ENCODE assay signal across 7 cellular contexts in the genomic region with DNA sequence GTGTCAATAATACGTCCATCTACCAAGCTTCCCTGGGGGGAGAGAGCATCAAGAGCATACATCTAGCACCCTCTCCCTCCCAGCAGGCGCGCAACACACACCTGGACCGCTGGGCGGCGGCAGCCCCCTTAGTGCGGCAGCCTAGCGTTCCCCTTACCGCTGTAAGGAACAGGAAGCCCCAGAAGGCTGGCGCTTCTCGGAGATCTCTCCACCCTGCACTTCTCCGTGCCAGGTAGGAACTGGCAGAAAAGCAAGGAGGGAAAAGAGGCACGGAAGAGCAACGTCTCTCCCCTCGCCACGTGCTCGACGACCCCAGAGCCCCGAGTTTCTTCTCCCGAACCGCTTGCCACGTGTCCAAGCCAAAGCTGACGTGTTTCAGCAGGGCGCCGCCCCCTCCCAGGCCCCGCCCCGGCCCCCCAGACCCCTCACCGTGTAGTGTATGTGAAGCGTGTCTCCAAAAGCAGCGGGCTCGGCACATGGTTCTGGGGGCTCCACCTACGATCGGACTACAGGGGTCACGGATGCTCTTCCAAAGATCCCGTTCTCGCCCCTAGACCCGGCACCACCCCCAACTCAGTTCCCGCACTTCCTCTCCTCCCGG. TPM values are rescaled to one million over a fixed set of nuclear protein-coding genes. Genes with fewer than 3 reads are reported as not detected.
DNase-seq lines count a peak whose midpoint lies in the region; ATAC-seq and FAIRE-seq lines count a peak whose summit lies in the region.

No MANE protein-coding gene starts in this region.

- ATAC-seq in GM18502 (IDR thresholded peaks at IDR 0.05; ENCODE audit: poor library complexity, unreplicated experiment) (peak; percentile 81), HG02759 (IDR thresholded peaks at IDR 0.05; ENCODE audit: unreplicated experiment) (peak; percentile 86), aorta (ENCODE audit: low FRiP score) (peak; percentile 74)
- ATAC-seq in activated T-cell treated with anti-CD3 and anti-CD28 coated beads, Interleukin-2, amount 50 U/mL, for 4 hours, result peak; percentile 73 to 76

- H3K27me3 Mint-ChIP-seq in activated T-cell treated with anti-CD3 and anti-CD28 coated beads, Interleukin-2, amount 50 U/mL, for 4 hours (ENCODE audit: low read depth), result no peaks in the 10 kb centered on the region

- no peaks in the 10 kb centered on the region for H3K9me3 ChIP-seq in aorta (ENCODE audit: control insufficient read depth, low read length)

- peaks cover 51% of the 10 kb centered on the region for H3K4me1 Mint-ChIP-seq in activated T-cell treated with anti-CD3 and anti-CD28 coated beads, Interleukin-2, amount 50 U/mL, for 4 hours (ENCODE audit: low read depth)

- no peaks in the 10 kb centered on the region for H3K27me3 ChIP-seq in rectal smooth muscle tissue (ENCODE audit: control insufficient read depth, insufficient read depth, low read length)
- H3K27me3 ChIP-seq in aorta (ENCODE audit: control insufficient read depth in 1 of 2, insufficient read depth in 2 of 2, low read length in 1 of 2), result no peaks in the 10 kb centered on the region

- 1% methylated on average over 39 of the region's 39 CpGs for WGBS in aorta, 2 donors

- H3K27ac ChIP-seq in rectal smooth muscle tissue (ENCODE audit: low read depth, low read length) (no peak overlapping the region), aorta (ENCODE audit: low read depth in 1 of 2, low read length in 2 of 2) (no peak overlapping the region)

- intact Hi-C loops in aorta (cut with DNase I), result no loop called here

- H3K4me3 ChIP-seq in rectal smooth muscle tissue (ENCODE audit: low read length) (peak overlapping the region; percentile 96), aorta (ENCODE audit: low read length in 2 of 2) (peak overlapping the region; percentile 54 to 69)

- peak; percentile 55 for DNase-seq in NCI-H2171 (lab: John Stamatoyannopoulos, UW)
- peak; percentile 79 for DNase-seq in activated T-cell treated with anti-CD3 and anti-CD28 coated beads, Interleukin-2, amount 50 U/mL, for 4 hours
- DNase-seq in frontal cortex (ENCODE audit: low spot score in 2 of 2), result peak; percentile 40 to 52
- peak; percentile 54 to 83 for DNase-seq in aorta

- H3K9me3 Mint-ChIP-seq in activated T-cell treated with anti-CD3 and anti-CD28 coated beads, Interleukin-2, amount 50 U/mL, for 4 hours, result no peaks in the 10 kb centered on the region

- H3K36me3 ChIP-seq in rectal smooth muscle tissue (ENCODE audit: control insufficient read depth, insufficient read depth, low read length) (peaks cover 5% of the 10 kb centered on the region), aorta (ENCODE audit: control insufficient read depth in 1 of 2, insufficient read depth in 2 of 2, low read length in 1 of 2) (no peaks in the 10 kb centered on the region)

- H3K36me3 Mint-ChIP-seq in activated T-cell treated with anti-CD3 and anti-CD28 coated beads, Interleukin-2, amount 50 U/mL, for 4 hours (ENCODE audit: insufficient read depth), result peaks cover 43% of the 10 kb centered on the region

- H3K4me3 Mint-ChIP-seq in activated T-cell treated with anti-CD3 and anti-CD28 coated beads, Interleukin-2, amount 50 U/mL, for 4 hours, result peak overlapping the region; percentile 93

- FAIRE-seq in frontal cortex (lab: Jason Lieb, UNC), result no peak

- H3K4me1 ChIP-seq in rectal smooth muscle tissue (ENCODE audit: control insufficient read depth, insufficient read depth, low read length), result peaks cover 4% of the 10 kb centered on the region
- no peaks in the 10 kb centered on the region for H3K4me1 ChIP-seq in aorta (ENCODE audit: control insufficient read depth in 1 of 2, insufficient read depth in 2 of 2, low read length in 2 of 2)

- H3K9ac ChIP-seq in rectal smooth muscle tissue (ENCODE audit: low read length), result peak overlapping the region; percentile 45

RNA-seq across cellular contexts. Expression of gene FKBP11, which starts 0.6 kb away (rescaled TPM):
- 100 to 1,000 TPM; 119 to 171 (median 134) TPM for total RNA-seq in activated T-cell treated with anti-CD3 and anti-CD28 coated beads, Interleukin-2, amount 50 U/mL, for 4 hours
- total RNA-seq in frontal cortex (3.3 TPM), aorta (10 to 100 TPM; 35.7 to 41.4 TPM)
- 10 to 100 TPM; 14.3 to 51.3 TPM for polyA plus RNA-seq in aorta

RNA-seq across cellular contexts. Expression of gene ARF3, which starts 32.6 kb away (rescaled TPM):
- total RNA-seq in activated T-cell treated with anti-CD3 and anti-CD28 coated beads, Interleukin-2, amount 50 U/mL, for 4 hours, result 100 to 1,000 TPM in 2 of 3 donors, 10 to 100 TPM in 1; 98.6 to 110 (median 109) TPM
- total RNA-seq in frontal cortex, result 67.7 TPM
- 100 to 1,000 TPM; 153 to 155 TPM for total RNA-seq in aorta
- 10 to 100 TPM; 65.3 to 65.5 TPM for polyA plus RNA-seq in aorta

RNA-seq across cellular contexts. Expression of gene WNT10B, which starts 46.8 kb away (rescaled TPM):
- total RNA-seq in activated T-cell treated with anti-CD3 and anti-CD28 coated beads, Interleukin-2, amount 50 U/mL, for 4 hours, result under 1 TPM; 0.13 to 0.46 (median 0.24) TPM
- 3.7 TPM for total RNA-seq in frontal cortex
- total RNA-seq in aorta, result 1 to 10 TPM in 1 of 2 donors, under 1 TPM in 1; 0.55 to 4.9 TPM
- polyA plus RNA-seq in aorta, result not detected

RNA-seq across cellular contexts. Expression of gene WNT1, which starts 53.4 kb away (rescaled TPM):
- total RNA-seq in activated T-cell treated with anti-CD3 and anti-CD28 coated beads, Interleukin-2, amount 50 U/mL, for 4 hours, result not detected
- total RNA-seq in frontal cortex (not detected), aorta (not detected)
- not detected for polyA plus RNA-seq in aorta

RNA-seq across cellular contexts. Expression of gene RND1, which starts 59.0 kb away (rescaled TPM):
- total RNA-seq in activated T-cell treated with anti-CD3 and anti-CD28 coated beads, Interleukin-2, amount 50 U/mL, for 4 hours, result 1 to 10 TPM; 1.3 to 2.2 (median 2.0) TPM
- total RNA-seq in frontal cortex (24.9 TPM), aorta (1 to 10 TPM; 3.7 TPM)
- polyA plus RNA-seq in aorta, result under 1 TPM; 0.56 to 0.88 TPM
